In the genomic region with DNA sequence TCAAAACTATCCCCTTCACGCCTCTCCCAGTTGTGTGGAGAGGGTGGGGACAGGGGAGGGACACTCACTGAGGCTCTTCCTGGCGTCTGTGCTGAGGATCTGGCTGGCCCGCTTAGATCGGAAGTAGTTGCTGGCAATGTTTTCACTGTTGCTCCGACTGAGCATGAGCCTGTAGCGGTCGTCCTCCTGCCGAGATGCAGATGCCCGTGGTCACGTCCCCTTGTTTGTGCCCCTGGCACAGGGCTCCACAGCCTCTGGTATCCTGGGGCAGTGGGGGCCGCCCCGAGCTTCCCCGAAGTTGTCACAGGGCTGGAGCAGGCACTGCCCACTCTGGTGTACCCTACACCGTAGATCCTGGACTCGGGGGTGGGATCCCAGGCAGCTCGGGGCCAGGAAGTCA, we compare ENCODE assay signal across 15 cellular contexts. TPM values are rescaled to one million over a fixed set of nuclear protein-coding genes. Genes with fewer than 3 reads are reported as not detected.
A peak's percentile ranks its signal among the peaks of the same experiment; 100 is the strongest.
DNase-seq lines count a peak whose midpoint lies in the region; ATAC-seq, FAIRE-seq and TF ChIP-seq lines count a peak whose summit lies in the region.
"Had no signal": no experiment of that assay in that cellular context is flagged by ENCODE, and none has a peak within 500 bp of the region (broad histone marks: within the 10 kb centered on the region; RNA-seq: fewer than 3 reads in every experiment).

No MANE protein-coding gene starts in this region.

- H3K4me1 ChIP-seq in left ventricle myocardium inferior = peaks cover 24% of the 10 kb centered on the region
- H3K4me1 ChIP-seq in right cardiac atrium (ENCODE audit: control insufficient read depth, insufficient read depth, low read length) = no peaks in the 10 kb centered on the region
- H3K4me1 ChIP-seq in osteoblast (ENCODE audit: insufficient read depth, low read length) = peaks cover 5% of the 10 kb centered on the region

- no peak for FAIRE-seq in HTR-8/SVneo (lab: Jason Lieb, UNC)
- FAIRE-seq: A204.1 had no signal

- peak overlapping the region; percentile 22 for H2AFZ ChIP-seq in osteoblast (ENCODE audit: low read length)
- H2AFZ ChIP-seq: GM23338 had no signal

- intact Hi-C loops in left ventricle myocardium inferior (cut with micrococcal nuclease) (no loop called here), cardiac septum (cut with DNase I) (no loop called here), right cardiac atrium (cut with DNase I) (no loop called here)

- H3K27me3 ChIP-seq in left ventricle myocardium inferior (ENCODE audit: low read depth) (no peaks in the 10 kb centered on the region), right cardiac atrium (ENCODE audit: control insufficient read depth, insufficient read depth) (no peaks in the 10 kb centered on the region), osteoblast (ENCODE audit: insufficient read depth, low read length) (no peaks in the 10 kb centered on the region)

- H3K4me3 ChIP-seq in left ventricle myocardium inferior = peak overlapping the region; percentile 42
- H3K4me3 ChIP-seq in right cardiac atrium (ENCODE audit: low read length) = no peak overlapping the region
- no peak overlapping the region for H3K4me3 ChIP-seq in osteoblast (ENCODE audit: insufficient read depth, low read length)
- H3K4me3 ChIP-seq: GM23338 had no signal

- WGBS in right cardiac atrium = 53% methylated on average over 16 of the region's 16 CpGs

- H3K9me3 ChIP-seq in left ventricle myocardium inferior (replicated peaks) (no peaks in the 10 kb centered on the region), right cardiac atrium (ENCODE audit: control insufficient read depth, low read length) (no peaks in the 10 kb centered on the region), osteoblast (ENCODE audit: low read depth, low read length) (no peaks in the 10 kb centered on the region)

- H3K36me3 ChIP-seq in left ventricle myocardium inferior (no peaks in the 10 kb centered on the region), osteoblast (ENCODE audit: insufficient read depth, low read length) (no peaks in the 10 kb centered on the region)

- peaks cover 2% of the 10 kb centered on the region for H3K79me2 ChIP-seq in osteoblast (ENCODE audit: insufficient read depth, low read length)

- no peaks in the 10 kb centered on the region for H4K20me1 ChIP-seq in osteoblast (ENCODE audit: insufficient read depth, low read length)

- DNase-seq in left ventricle myocardium inferior = no peak
- no peak for DNase-seq in cardiac septum (ENCODE audit: low spot score)
- DNase-seq in right cardiac atrium = peak in 1 of 3 donors; percentile 71
- peak; percentile 60 for DNase-seq in osteoblast (ENCODE audit: insufficient read length, low spot score, missing footprints)
- no peak for DNase-seq in NCI-H345 treated with DMSO at 0.1 percent for 48 hours (lab: John Stamatoyannopoulos, UW; ENCODE audit: unreplicated experiment)
- DNase-seq in HTR-8/SVneo (ENCODE audit: insufficient read length, low spot score) = no peak
- DNase-seq in COLO829 (ENCODE audit: low spot score) = no peak
- DNase-seq: C1 segment of cervical spinal cord, GF-D8, NCI-H1092, NCI-H1694 had no signal

- ATAC-seq in right cardiac atrium (peak in 1 of 2 donors; percentile 13), GM19328 (IDR thresholded peaks at IDR 0.05; ENCODE audit: unreplicated experiment) (no peak)
- ATAC-seq: GM23338 had no signal

- TF ChIP-seq CTCF in left ventricle myocardium inferior (IDR thresholded peaks at IDR 0.05; ENCODE audit: borderline replicate concordance) (no peak), osteoblast (IDR thresholded peaks at IDR 0.05; ENCODE audit: extremely low read depth, low read depth, low read length) (no peak)

- peak overlapping the region; percentile 86 for H3K27ac ChIP-seq in left ventricle myocardium inferior (replicated peaks)
- H3K27ac ChIP-seq in right cardiac atrium (ENCODE audit: low read length) = peak overlapping the region; percentile 2
- no peak overlapping the region for H3K27ac ChIP-seq in osteoblast (ENCODE audit: low read depth, low read length)
- H3K27ac ChIP-seq: KMS-11 had no signal

- H3K4me2 ChIP-seq in osteoblast (ENCODE audit: insufficient read depth, low read length) = no peak overlapping the region
- H3K4me2 ChIP-seq: GM23338, KMS-11 had no signal

RNA-seq across cellular contexts. Expression of a gene that starts 5.0 kb away (rescaled TPM):
- total RNA-seq in left ventricle myocardium inferior (120 TPM), cardiac septum (108 TPM), right cardiac atrium (100 to 1,000 TPM; 107 to 143 (median 124) TPM), osteoblast (291 and 293 TPM in 2 replicates)
- 123 TPM for polyA plus RNA-seq in right cardiac atrium

RNA-seq across cellular contexts. Expression of a gene that starts 32.9 kb away (rescaled TPM):
- total RNA-seq in left ventricle myocardium inferior = 250 TPM
- 224 TPM for total RNA-seq in cardiac septum
- total RNA-seq in right cardiac atrium = 100 to 1,000 TPM; 143 to 161 (median 156) TPM
- 215 TPM for polyA plus RNA-seq in right cardiac atrium
- total RNA-seq in osteoblast = 73.1 and 79.3 TPM in 2 replicates

RNA-seq across cellular contexts. Expression of a gene that starts 51.7 kb away (rescaled TPM):
- total RNA-seq in left ventricle myocardium inferior = 4.6 TPM
- total RNA-seq in cardiac septum = 1.5 TPM
- total RNA-seq in right cardiac atrium = 1 to 10 TPM; 2.0 to 4.8 (median 3.6) TPM
- polyA plus RNA-seq in right cardiac atrium = 6.4 TPM
- 0.29 and 0.36 TPM in 2 replicates for total RNA-seq in osteoblast
